ENCODE assay signal across 2 cellular contexts in genomic region chr3:171821061-171821460, GRCh38.
TF ChIP-seq lines count a peak whose summit lies in the region.

No MANE protein-coding gene starts in this region.

TF ChIP-seq in K562, 482 proteins besides CTCF, POLR2A, EP300 and RAD21:
- TF ChIP-seq DIDO1 (tag; IDR thresholded peaks at IDR 0.05; ENCODE audit: low read depth) (no peak), PKNOX1 (IDR thresholded peaks at IDR 0.05) (no peak), MEIS2 (IDR thresholded peaks at IDR 0.05; ENCODE audit: partially characterized antibody) (no peak), ESRRB (CRISPR knock-in tag; IDR thresholded peaks at IDR 0.05; ENCODE audit: borderline replicate concordance) (no peak)
TF ChIP-seq in K562: peak in this region for 0.

TF ChIP-seq in HEK293T, 16 proteins besides CTCF, POLR2A, EP300 and RAD21:
- TF ChIP-seq SP1 (IDR thresholded peaks at IDR 0.05) (no peak), L3MBTL2 (conservative IDR thresholded peaks at IDR 0.05) (no peak), CTBP1 (IDR thresholded peaks at IDR 0.05; ENCODE audit: borderline replicate concordance) (no peak), PKNOX1 (IDR thresholded peaks at IDR 0.05) (no peak), HDGF (IDR thresholded peaks at IDR 0.05; ENCODE audit: borderline replicate concordance) (no peak), FOXK2 (IDR thresholded peaks at IDR 0.05) (no peak), ELF4 (IDR thresholded peaks at IDR 0.05) (no peak), LEF1 (IDR thresholded peaks at IDR 0.05; ENCODE audit: borderline replicate concordance) (no peak), ARNT (IDR thresholded peaks at IDR 0.05) (no peak), BHLHE40 (IDR thresholded peaks at IDR 0.05; ENCODE audit: borderline replicate concordance) (no peak), SUZ12 (IDR thresholded peaks at IDR 0.05) (no peak)
